In the genomic region with DNA sequence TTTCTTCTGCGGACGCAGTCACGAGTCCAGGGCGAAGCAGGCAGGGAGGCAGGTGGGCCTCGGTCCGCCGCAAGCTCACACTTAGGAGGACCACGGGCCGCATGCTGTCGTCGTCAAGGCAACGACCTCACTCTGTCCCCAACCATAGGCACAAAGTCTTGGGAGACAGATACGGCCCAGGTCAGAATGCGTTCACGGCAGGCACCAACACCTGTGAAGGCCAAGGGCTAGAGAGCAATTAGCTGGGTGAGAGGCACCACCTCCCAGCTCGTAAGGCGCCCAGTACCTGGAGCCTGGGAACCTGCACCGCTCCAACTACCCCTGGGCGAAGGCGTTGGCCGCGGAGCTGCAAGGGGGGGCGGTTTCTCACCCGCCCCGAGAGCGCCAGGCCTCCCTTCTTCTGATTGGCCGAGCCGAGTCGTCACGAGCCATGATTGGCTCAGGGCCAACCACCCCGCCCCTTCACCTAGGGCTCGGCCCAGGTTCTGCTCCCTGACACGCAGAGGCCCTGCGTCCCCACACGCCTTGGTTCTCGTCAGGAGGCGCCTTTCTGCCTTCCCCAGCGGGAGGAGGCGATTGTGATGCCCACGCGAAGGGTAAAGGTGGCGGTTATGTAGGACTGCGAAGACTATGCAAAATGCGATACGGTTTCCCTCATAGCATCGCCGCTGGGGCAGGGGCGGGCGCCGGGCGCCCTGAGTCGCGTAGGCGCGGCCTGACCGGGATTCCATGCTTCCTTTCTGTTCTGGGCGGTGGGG, we compare ENCODE assay signal across 8 cellular contexts. TPM values are rescaled to one million over a fixed set of nuclear protein-coding genes. Genes with fewer than 3 reads are reported as not detected.
DNase-seq lines count a peak whose midpoint lies in the region; TF ChIP-seq lines count a peak whose summit lies in the region.

CDKL2 (minus strand) TSS at position 355 of the 758 bp plus-strand sequence. CDS start 4,540 bp downstream, outside the sequence.

- H3K9me3 ChIP-seq in DOHH2 (ENCODE audit: control insufficient read depth, insufficient read depth, low read length): no peaks in the 10 kb centered on the region
- H3K9me3 ChIP-seq in GM23248 (ENCODE audit: low read depth): no peaks in the 10 kb centered on the region
- no peaks in the 10 kb centered on the region for H3K9me3 ChIP-seq in WERI-Rb-1 (ENCODE audit: severe bottlenecking)
- no peaks in the 10 kb centered on the region for H3K9me3 ChIP-seq in breast epithelium
- no peaks in the 10 kb centered on the region for H3K9me3 ChIP-seq in iPS-20b (ENCODE audit: insufficient read depth, low read depth, low read length)
- H3K9me3 ChIP-seq in skeletal muscle tissue (ENCODE audit: control insufficient read depth in 3 of 3, low read length in 3 of 3): no peaks in the 10 kb centered on the region

- peak within 1 kb of the TSS; percentile 19; the same call in 1 of the 2 replicates for H3K9ac ChIP-seq in GM23248
- peak within 1 kb of the TSS; percentile 62; the same call in 1 of the 2 replicates for H3K9ac ChIP-seq in iPS-20b (ENCODE audit: low read depth, low read length)
- peak within 1 kb of the TSS; percentile 57 to 76 (median 69) for H3K9ac ChIP-seq in skeletal muscle tissue (ENCODE audit: low read depth in 1 of 3, low read length in 3 of 3)

- TF ChIP-seq CTCF in DOHH2 (IDR thresholded peaks at IDR 0.05; ENCODE audit: low read depth, low read length, poor library complexity, severe bottlenecking): no peak
- no peak for TF ChIP-seq CTCF in WERI-Rb-1 (IDR thresholded peaks at IDR 0.05; ENCODE audit: low read depth, low read length)
- no peak for TF ChIP-seq CTCF in breast epithelium (IDR thresholded peaks at IDR 0.05)

- H3K4me3 ChIP-seq in DOHH2 (ENCODE audit: low read length) (peak within 1 kb of the TSS; percentile 62), GM23248 (peak within 1 kb of the TSS; percentile 70), WERI-Rb-1 (ENCODE audit: low read depth, low read length) (peak within 1 kb of the TSS; percentile 63), breast epithelium (peak within 1 kb of the TSS; percentile 48 to 70 (median 63)), iPS-20b (ENCODE audit: low read length) (peak within 1 kb of the TSS; percentile 85), skeletal muscle tissue (ENCODE audit: low read length in 3 of 3) (peak within 1 kb of the TSS; percentile 83 to 89 (median 85))

- H3K79me2 ChIP-seq in DOHH2 (ENCODE audit: control insufficient read depth, low read length): no peaks in the 10 kb centered on the region
- H3K79me2 ChIP-seq in GM23248 (ENCODE audit: insufficient read depth): no peaks in the 10 kb centered on the region

- intact Hi-C loops in breast epithelium (cut with DNase I; ENCODE audit: low total_unique reads): no loop called here

- H3K4me1 ChIP-seq in DOHH2 (ENCODE audit: control insufficient read depth, low read length) (peaks cover 4% of the 10 kb centered on the region), GM23248 (ENCODE audit: insufficient read depth) (peaks cover 14% of the 10 kb centered on the region; the same call in 1 of the 2 replicates), breast epithelium (no peaks in the 10 kb centered on the region), iPS-20b (ENCODE audit: insufficient read depth, low read length) (no peaks in the 10 kb centered on the region), skeletal muscle tissue (ENCODE audit: control insufficient read depth in 3 of 3, insufficient read depth in 3 of 3, low read length in 3 of 3) (peaks cover 8 to 15% (median 10%) of the 10 kb centered on the region in 3 donors)

- no peak for TF ChIP-seq POLR2A in breast epithelium (IDR thresholded peaks at IDR 0.05)

- H3K36me3 ChIP-seq in DOHH2 (ENCODE audit: control insufficient read depth, low read length) (no peaks in the 10 kb centered on the region), GM23248 (ENCODE audit: low read depth) (no peaks in the 10 kb centered on the region), WERI-Rb-1 (no peaks in the 10 kb centered on the region), breast epithelium (no peaks in the 10 kb centered on the region), iPS-20b (ENCODE audit: insufficient read depth, low read depth, low read length) (no peaks in the 10 kb centered on the region), skeletal muscle tissue (ENCODE audit: control insufficient read depth in 3 of 3, insufficient read depth in 3 of 3, low read length in 3 of 3) (no peaks in the 10 kb centered on the region)

- H3K27me3 ChIP-seq in DOHH2 (ENCODE audit: control insufficient read depth, low read length) (no peaks in the 10 kb centered on the region), GM23248 (replicated peaks; ENCODE audit: insufficient read depth) (no peaks in the 10 kb centered on the region), WERI-Rb-1 (ENCODE audit: insufficient read depth, low read depth, severe bottlenecking) (no peaks in the 10 kb centered on the region), breast epithelium (no peaks in the 10 kb centered on the region), iPS-20b (ENCODE audit: insufficient read depth, low read length) (peaks cover 21% of the 10 kb centered on the region), skeletal muscle tissue (ENCODE audit: control insufficient read depth in 3 of 3, insufficient read depth in 3 of 3, low read length in 3 of 3) (no peaks in the 10 kb centered on the region)

- H3F3A ChIP-seq in DOHH2 (ENCODE audit: control insufficient read depth, insufficient read depth) (no peaks in the 10 kb centered on the region), GM23248 (ENCODE audit: insufficient read depth) (peaks cover 10% of the 10 kb centered on the region; the same call in 1 of the 2 replicates)

- in situ Hi-C loops in GM23248 (cut with MboI): no loop called here

- H4K20me1 ChIP-seq in DOHH2 (ENCODE audit: control insufficient read depth, insufficient read depth, low read depth, low read length): no peaks in the 10 kb centered on the region
- H4K20me1 ChIP-seq in GM23248 (ENCODE audit: insufficient read depth): no peaks in the 10 kb centered on the region

- 13 to 16% methylated on average over 53 to 57 of the region's 57 CpGs for WGBS in GM23248 (ENCODE audit: low coverage in 1 of 2, low lambda C conversion rate in 2 of 2, missing lambda C conversion rate in 2 of 2), 2 experiments

- H3K27ac ChIP-seq in DOHH2 (ENCODE audit: low read depth, low read length) (no peak within 1 kb of the TSS), GM23248 (no peak within 1 kb of the TSS), WERI-Rb-1 (peak within 1 kb of the TSS; percentile 70), breast epithelium (peak within 1 kb of the TSS in 1 of 2 donors; percentile 54), iPS-20b (ENCODE audit: low read length) (no peak within 1 kb of the TSS), skeletal muscle tissue (ENCODE audit: low read depth, low read length) (no peak within 1 kb of the TSS)

- peak within 1 kb of the TSS; percentile 83 for H2AFZ ChIP-seq in GM23248

- DNase-seq in GM23248: peak; percentile 53
- DNase-seq in NCI-H1092 treated with DMSO at 0.1 percent for 48 hours (lab: John Stamatoyannopoulos, UW): peak; percentile 90
- DNase-seq in WERI-Rb-1: peak; percentile 94
- peak; percentile 72 to 85 for DNase-seq in breast epithelium (ENCODE audit: low spot score in 2 of 2)
- no peak for DNase-seq in NCI-H446 (lab: John Stamatoyannopoulos, UW)

- H3K4me2 ChIP-seq in DOHH2 (ENCODE audit: low read length): peak within 1 kb of the TSS; percentile 45
- peak within 1 kb of the TSS; percentile 82 for H3K4me2 ChIP-seq in GM23248 (ENCODE audit: unreplicated experiment)

- H3K9me2 ChIP-seq in DOHH2 (replicated peaks; ENCODE audit: control insufficient read depth, low read length) (no peaks in the 10 kb centered on the region), GM23248 (ENCODE audit: insufficient read depth) (no peaks in the 10 kb centered on the region)

RNA-seq across cellular contexts. Expression of gene CDKL2, which starts in this region (rescaled TPM):
- not detected in 2 replicates for total RNA-seq in GM23248 (2014; rRNA removed; shearing (Covaris generic))
- polyA plus RNA-seq in GM23248 (2016; fragmentation: Nextera tagmentation; extraction: Ambion mirVana): not detected in 2 replicates
- total RNA-seq in breast epithelium (1 to 10 TPM in 2 of 3 donors, under 1 TPM in 1; 0.16 to 2.3 (median 1.6) TPM), skeletal muscle tissue (not detected)

Comparison
In these comparisons a context has a peak if more than half of its experiments do, and no peak if none do; other contexts are left out.
1. Peak in DNase-seq, H3K4me3 ChIP-seq, H3K9ac ChIP-seq and H3K4me2 ChIP-seq in GM23248; RNA of the gene not detected or under 1 TPM.
2. DNase-seq: peak in NCI-H1092 treated with DMSO at 0.1 percent for 48 hours (single experiment), WERI-Rb-1 (single experiment) and breast epithelium (2 of 2); none in NCI-H446 (0 of 2).
3. H3K9ac ChIP-seq: peak in every context shown above with its lines; median percentile 69 in skeletal muscle tissue; 62 in iPS-20b; 19 in GM23248.
4. Peak in every context shown above with its lines, with median percentiles within 50 percentile points of each other: H3K4me3 ChIP-seq.